Comparison of ENCODE assay signal across 14 cellular contexts in genomic region chr17:57092171-57092570, GRCh38. TPM values are rescaled to one million over a fixed set of nuclear protein-coding genes. Genes with fewer than 3 reads are reported as not detected.
DNase-seq lines count a peak whose midpoint lies in the region; ATAC-seq, FAIRE-seq and TF ChIP-seq lines count a peak whose summit lies in the region.
"Had no signal": no experiment of that assay in that cellular context is flagged by ENCODE, and none has a peak within 500 bp of the region (broad histone marks: within the 10 kb centered on the region; RNA-seq: fewer than 3 reads in every experiment).

No MANE protein-coding gene starts in this region.

- peaks cover 2% of the 10 kb centered on the region; the same call in 1 of the 2 replicates for H4K20me1 ChIP-seq in GM12878 (ENCODE audit: control insufficient read depth, insufficient read depth)

- no peak for DNase-seq in heart right ventricle
- DNase-seq in Right ventricle myocardium superior, result no peak
- DNase-seq in GM12878 (ENCODE audit: low read depth, low spot score), result no peak
- DNase-seq in mucosa of descending colon, result no peak
- DNase-seq in aorta, result peak; percentile 72 to 84
- no peak for DNase-seq in T1000 (lab: John Stamatoyannopoulos, UW)
- no peak for DNase-seq in SJCRH30
- no peak for DNase-seq in NCI-H2081 (lab: John Stamatoyannopoulos, UW)
- DNase-seq: activated B cell treated with CpG ODN at 0.5 μM for 24 hours; activated naive CD4-positive, alpha-beta T cell treated with Interleukin-2 at 50 U/mL for 16 hours; erythroblast; mesenchymal stem cell; NCI-H82 had no signal

- RAD21 ChIA-PET in GM12878 (lab: Charles Lee; ENCODE audit: unreplicated experiment), result no interaction called here

- H3K36me3 ChIP-seq in heart right ventricle (no peaks in the 10 kb centered on the region), GM12878 (ENCODE audit: control insufficient read depth in 2 of 2, insufficient read depth in 2 of 2, low read length in 1 of 2) (peaks cover 2 to 7% of the 10 kb centered on the region in 2 experiments), mucosa of descending colon (ENCODE audit: low read depth) (no peaks in the 10 kb centered on the region), aorta (ENCODE audit: control insufficient read depth in 1 of 2, insufficient read depth in 2 of 2, low read length in 1 of 2) (no peaks in the 10 kb centered on the region), SJCRH30 (no peaks in the 10 kb centered on the region)

- SMC1A ChIA-PET in GM12878 (lab: Charles Lee; ENCODE audit: uncharacterized antibody, unreplicated experiment), result interaction anchor here (1.0 to 1.8 kb wide), 3 partner anchors 9 to 37 kb away, joined by 4 to 5 read pairs (median 5); no protein-coding TSS in a partner anchor

- BruUV-seq in GM12878 (replicated peaks; lab: Mats Ljungman, UMichigan), result no TSS peak

- TF ChIP-seq RAD21 in GM12878 (IDR thresholded peaks at IDR 0.05; ENCODE audit: insufficient read depth, low read depth, low read length), result no peak

- no peak for TF ChIP-seq EP300 in GM12878 (IDR thresholded peaks at IDR 0.05; ENCODE audit: borderline replicate concordance in 1 of 2, control insufficient read depth in 1 of 2, low read depth in 2 of 2, low read length in 2 of 2)

- H3K9me3 ChIP-seq in heart right ventricle, result no peaks in the 10 kb centered on the region
- no peaks in the 10 kb centered on the region for H3K9me3 ChIP-seq in GM12878 (replicated peaks; ENCODE audit: control insufficient read depth, insufficient read depth, low read length)
- no peaks in the 10 kb centered on the region for H3K9me3 ChIP-seq in mucosa of descending colon
- no peaks in the 10 kb centered on the region for H3K9me3 ChIP-seq in aorta (ENCODE audit: control insufficient read depth, low read length)
- H3K9me3 ChIP-seq in SJCRH30 (replicated peaks), result no peaks in the 10 kb centered on the region

- no peak overlapping the region; the same call in 1 of the 2 replicates for H3K4me2 ChIP-seq in GM12878 (ENCODE audit: control insufficient read depth, insufficient read depth)
- H3K4me2 ChIP-seq: KMS-11 had no signal

- CTCF ChIA-PET in GM12878 (lab: Yijun Ruan, JAX), result interaction anchor here (1.1 kb wide), 3 partner anchors 12 to 656 kb away, joined by 3 read pairs; no protein-coding TSS in a partner anchor

- intact Hi-C loops in heart right ventricle (cut with DNase I), result loop anchor here in 1 of 10 donors (10.0 kb wide), 1 partner anchor 57 kb away; no protein-coding TSS in a partner anchor
- intact Hi-C loops in Right ventricle myocardium superior (cut with DNase I), result no loop called here
- intact Hi-C loops in GM12878 (cut with micrococcal nuclease; ENCODE audit: unreplicated experiment), result no loop called here
- intact Hi-C loops in mucosa of descending colon (cut with DNase I, micrococcal nuclease), result no loop called here
- intact Hi-C loops in aorta (cut with DNase I), result loop anchor here in 1 of 2 donors (2.0 kb wide), 1 partner anchor 17 kb away; no protein-coding TSS in a partner anchor

- H3K4me3 ChIP-seq in heart right ventricle (no peak overlapping the region), GM12878 (no peak overlapping the region), mucosa of descending colon (no peak overlapping the region), aorta (ENCODE audit: low read length in 2 of 2) (peak overlapping the region in 1 of 2 donors; percentile 12), SJCRH30 (no peak overlapping the region)

- TF ChIP-seq CTCF in heart right ventricle (IDR thresholded peaks at IDR 0.05) (no peak), GM12878 (IDR thresholded peaks at IDR 0.05 in 2 of 3, conservative IDR thresholded peaks at IDR 0.05 in 1 of 3; ENCODE audit: control insufficient read depth in 2 of 3, extremely low read depth in 1 of 3, insufficient read depth in 1 of 3, low read depth in 3 of 3, low read length in 3 of 3) (no peak), mucosa of descending colon (IDR thresholded peaks at IDR 0.05) (no peak)

- H3K27ac ChIP-seq in heart right ventricle, result peak overlapping the region; percentile 42 to 99 (median 86)
- peak overlapping the region; percentile 59 for H3K27ac ChIP-seq in GM12878 (ENCODE audit: control insufficient read depth, insufficient read depth)
- H3K27ac ChIP-seq in aorta (ENCODE audit: low read depth in 1 of 2, low read length in 2 of 2), result peak overlapping the region; percentile 99
- no peak overlapping the region for H3K27ac ChIP-seq in SJCRH30
- H3K27ac ChIP-seq: KMS-11 had no signal

- H2AFZ ChIP-seq in GM12878 (ENCODE audit: control insufficient read depth, low read depth, low read length), result no peak overlapping the region

- WGBS in heart right ventricle, 2 donors, result 42 to 47% methylated on average over 2 of the region's 2 CpGs
- whole genome bisulfite sequencing in GM12878 (ENCODE audit: insufficient coverage, insufficient replicate concordance, low lambda C conversion rate, missing lambda C conversion rate), result 98% methylated on average over 2 of the region's 2 CpGs
- WGBS in aorta, 2 donors, result 4 to 6% methylated on average over 2 of the region's 2 CpGs

- no peaks in the 10 kb centered on the region for H3K27me3 ChIP-seq in heart right ventricle
- H3K27me3 ChIP-seq in GM12878 (replicated peaks in 1 of 2; ENCODE audit: control insufficient read depth in 2 of 2, insufficient read depth in 2 of 2, low read length in 1 of 2), result no peaks in the 10 kb centered on the region
- no peaks in the 10 kb centered on the region for H3K27me3 ChIP-seq in aorta (ENCODE audit: control insufficient read depth in 1 of 2, insufficient read depth in 2 of 2, low read length in 1 of 2)
- H3K27me3 ChIP-seq in SJCRH30, result no peaks in the 10 kb centered on the region

- peak; percentile 49 for FAIRE-seq in GM12878 (lab: Jason Lieb, UNC)

- H3K4me1 ChIP-seq in heart right ventricle (peaks cover 29 to 100% (median 74%) of the 10 kb centered on the region in 9 donors), GM12878 (ENCODE audit: control insufficient read depth, insufficient read depth, low read length) (peaks cover 15% of the 10 kb centered on the region), mucosa of descending colon (ENCODE audit: low read depth) (peaks cover 62% of the 10 kb centered on the region), aorta (ENCODE audit: control insufficient read depth in 1 of 2, insufficient read depth in 2 of 2, low read length in 2 of 2) (peaks cover 10 to 23% of the 10 kb centered on the region in 2 donors), SJCRH30 (no peaks in the 10 kb centered on the region)

- H3K79me2 ChIP-seq in GM12878 (ENCODE audit: control insufficient read depth, insufficient read depth, low read length), result peaks cover 82% of the 10 kb centered on the region

- ATAC-seq in heart right ventricle, result peak in 6 of 8 donors; percentile 2 to 40 (median 28)
- ATAC-seq in Right ventricle myocardium superior (ENCODE audit: poor library complexity), result no peak
- ATAC-seq in GM12878, result peak; percentile 86
- ATAC-seq in mucosa of descending colon, result peak; percentile 18
- ATAC-seq in aorta (ENCODE audit: low FRiP score), result peak; percentile 85

- POLR2A ChIA-PET in GM12878 (lab: Charles Lee), result no interaction called here

- in situ Hi-C loops in GM12878 (cut with MboI), result no loop called here

- no peak for TF ChIP-seq POLR2A in GM12878 (IDR thresholded peaks at IDR 0.05; ENCODE audit: low read depth, low read length)

- no peak overlapping the region; the same call in 1 of the 2 replicates for H3K9ac ChIP-seq in GM12878 (ENCODE audit: control insufficient read depth, insufficient read depth, low read length)
- H3K9ac ChIP-seq: KMS-11 had no signal

TF ChIP-seq in GM12878, 131 proteins besides CTCF, POLR2A, EP300 and RAD21 (continues in another document):
- TF ChIP-seq, protein P1, sequence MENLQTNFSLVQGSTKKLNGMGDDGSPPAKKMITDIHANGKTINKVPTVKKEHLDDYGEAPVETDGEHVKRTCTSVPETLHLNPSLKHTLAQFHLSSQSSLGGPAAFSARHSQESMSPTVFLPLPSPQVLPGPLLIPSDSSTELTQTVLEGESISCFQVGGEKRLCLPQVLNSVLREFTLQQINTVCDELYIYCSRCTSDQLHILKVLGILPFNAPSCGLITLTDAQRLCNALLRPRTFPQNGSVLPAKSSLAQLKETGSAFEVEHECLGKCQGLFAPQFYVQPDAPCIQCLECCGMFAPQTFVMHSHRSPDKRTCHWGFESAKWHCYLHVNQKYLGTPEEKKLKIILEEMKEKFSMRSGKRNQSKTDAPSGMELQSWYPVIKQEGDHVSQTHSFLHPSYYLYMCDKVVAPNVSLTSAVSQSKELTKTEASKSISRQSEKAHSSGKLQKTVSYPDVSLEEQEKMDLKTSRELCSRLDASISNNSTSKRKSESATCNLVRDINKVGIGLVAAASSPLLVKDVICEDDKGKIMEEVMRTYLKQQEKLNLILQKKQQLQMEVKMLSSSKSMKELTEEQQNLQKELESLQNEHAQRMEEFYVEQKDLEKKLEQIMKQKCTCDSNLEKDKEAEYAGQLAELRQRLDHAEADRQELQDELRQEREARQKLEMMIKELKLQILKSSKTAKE (IDR thresholded peaks at IDR 0.05; ENCODE audit: low read depth, poor library complexity, severe bottlenecking), result no peak
- TF ChIP-seq HCFC1 (IDR thresholded peaks at IDR 0.05; ENCODE audit: low read length) (no peak), SPI1 (IDR thresholded peaks at IDR 0.05; ENCODE audit: borderline replicate concordance, insufficient read depth, low read depth, low read length) (peak; percentile 81; the same call in 1 of the 2 replicates)

RNA-seq across cellular contexts. Expression of gene AKAP1, which starts 7.1 kb away (rescaled TPM):
- total RNA-seq in heart right ventricle (100 to 1,000 TPM; 107 to 234 (median 160) TPM), Right ventricle myocardium superior (228 TPM), GM12878 (2014; rRNA removed) (40.7 and 50.5 TPM in 2 replicates), GM12878 (2014; rRNA removed; fragmentation: Illumina TruSeq; extraction: Trizol) (29.5 and 36.8 TPM in 2 replicates), GM12878 (2021) (39.9 and 45.9 TPM in 2 replicates), mucosa of descending colon (100 to 1,000 TPM; 131 to 194 (median 155) TPM), aorta (10 to 100 TPM; 62.4 to 68.9 TPM)
- polyA plus RNA-seq in heart right ventricle (100 to 1,000 TPM in 1 of 2 donors, 10 to 100 TPM in 1; 31.0 to 101 TPM), GM12878 (2011; rRNA removed) (15.6 and 39.2 TPM in 2 replicates), GM12878 (2014; fragmentation: Illumina TruSeq; extraction: Trizol) (30.9 and 48.4 TPM in 2 replicates), GM12878 (2014; fragmentation: Nextera tagmentation; extraction: Ambion mirVana) (10 to 100 TPM; 11.9 to 15.2 TPM), GM12878 (2014; rRNA removed) (34.4 and 58.8 TPM in 2 replicates), GM12878 (2016; fragmentation: Nextera tagmentation; extraction: Ambion mirVana) (10 to 100 TPM; 37.1 to 40.9 TPM), aorta (10 to 100 TPM; 18.9 to 46.9 TPM)
- 45.9 and 58.6 TPM in 2 replicates for total RNA-seq in GM12878 (2013; cell fraction: nucleolus; rRNA removed)
- 11.0 TPM for polyA plus RNA-seq in GM12878 (2011; ENCODE audit: low read depth)
- 61.3 and 66.5 TPM in 2 replicates for polyA plus RNA-seq in GM12878 (2011; cell fraction: cytosol; rRNA removed)
- polyA plus RNA-seq in GM12878 (2011; cell fraction: nucleus; rRNA removed), result 176 and 195 TPM in 2 replicates
- 13.5 and 18.3 TPM in 2 replicates for polyA plus RNA-seq in GM12878 (2012)
- polyA minus RNA-seq in GM12878 (2011; rRNA and poly(A)+ RNA removed), result 66.9 and 103 TPM in 2 replicates
- polyA minus RNA-seq in GM12878 (2011; cell fraction: cytosol; rRNA and poly(A)+ RNA removed), result 28.3 and 33.3 TPM in 2 replicates
- 29.7 and 38.4 TPM in 2 replicates for polyA minus RNA-seq in GM12878 (2011; cell fraction: nucleus; rRNA and poly(A)+ RNA removed)
- total RNA-seq in SJCRH30 (2014; rRNA removed; shearing (Covaris generic)), result 20.1 and 22.2 TPM in 2 replicates

Comparison
In these comparisons a context has a peak if more than half of its experiments do, and no peak if none do; other contexts are left out.
1. DNase-seq: peak in aorta (2 of 2); none in heart right ventricle (0 of 2), Right ventricle myocardium superior (single experiment), GM12878 (single experiment), mucosa of descending colon (0 of 3), T1000 (single experiment), SJCRH30 (0 of 2) and NCI-H2081 (0 of 2).